Comparison of ENCODE assay signal across 22 cellular contexts in genomic region chr17:77840576-77841160, GRCh38.
DNase-seq lines count a peak whose midpoint lies in the region; ATAC-seq and TF ChIP-seq lines count a peak whose summit lies in the region.
"Had no signal": no experiment of that assay in that cellular context is flagged by ENCODE, and none has a peak within 500 bp of the region (broad histone marks: within the 10 kb centered on the region; RNA-seq: fewer than 3 reads in every experiment).

No MANE protein-coding gene starts in this region.

- ATAC-seq in RWPE2 (ENCODE audit: low read depth) (no peak), heart right ventricle (peak in 1 of 8 donors; percentile 13)
- ATAC-seq: activated CD8-positive, alpha-beta T cell treated with anti-CD3 and anti-CD28 coated beads, Interleukin-2, amount 10 ng/mL, durations not matched to agents 7 days and 5 days; activated T-cell treated with anti-CD3 and anti-CD28 coated beads, Interleukin-2, amount 50 U/mL, for 4 hours; stimulated activated naive CD8-positive, alpha-beta T cell treated with anti-CD3 and anti-CD28 coated beads, Interleukin-15, Interleukin-2, amounts not matched to agents 100 U/mL and 50 U/mL, for 24 hours had no signal

- CTCF ChIA-PET in Caco-2 (lab: Charles Lee) = interaction anchor here (1.8 kb wide), 1 partner anchor 118 kb away, joined by 7 read pairs; the partner anchor contains the start of gene TNRC6C
- CTCF ChIA-PET in activated CD4-positive, alpha-beta memory T cell treated with anti-CD3 and anti-CD28 coated beads, Interleukin-2, amount 10 ng/mL, durations not matched to agents 7 days and 5 days (lab: Charles Lee) = interaction anchor here (1.1 kb wide), 1 partner anchor 41 kb away, joined by 3 read pairs; no protein-coding TSS in a partner anchor

- peak overlapping the region; percentile 46 for H3K4me3 Mint-ChIP-seq in Caco-2 (ENCODE audit: unreplicated experiment)
- H3K4me3 Mint-ChIP-seq in activated CD4-positive, alpha-beta memory T cell treated with anti-CD3 and anti-CD28 coated beads, Interleukin-2, amount 10 ng/mL, durations not matched to agents 7 days and 5 days = no peak overlapping the region
- H3K4me3 Mint-ChIP-seq: activated CD8-positive, alpha-beta T cell treated with anti-CD3 and anti-CD28 coated beads, Interleukin-2, amount 10 ng/mL, durations not matched to agents 7 days and 5 days; activated T-cell treated with anti-CD3 and anti-CD28 coated beads, Interleukin-2, amount 50 U/mL, for 4 hours; brain; CD4-positive, CD25-positive, alpha-beta regulatory T cell; T-helper 1 cell treated with Interleukin-12 subunit alpha and Interleukin-12 subunit beta and Interleukin-4 antibody, amounts not matched to agents 30 μg/mL and 1 μg/mL, for 36 hours had no signal

- peaks cover 16% of the 10 kb centered on the region for H3K4me1 Mint-ChIP-seq in Caco-2 (ENCODE audit: low read depth, unreplicated experiment)
- peaks cover 46% of the 10 kb centered on the region for H3K4me1 Mint-ChIP-seq in activated CD4-positive, alpha-beta memory T cell treated with anti-CD3 and anti-CD28 coated beads, Interleukin-2, amount 10 ng/mL, durations not matched to agents 7 days and 5 days

- intact Hi-C loops in Caco-2 (cut with micrococcal nuclease; ENCODE audit: unreplicated experiment) (loop anchor here (1.0 kb wide), 1 partner anchor 118 kb away; the partner anchor contains the start of gene TNRC6C), heart right ventricle (cut with DNase I) (loop anchor here in 1 of 10 donors (10.0 kb wide), 1 partner anchor 114 kb away; the partner anchor contains the start of gene TNRC6C), posterior vena cava (cut with DNase I) (no loop called here)

- H3K9me3 Mint-ChIP-seq in Caco-2 (ENCODE audit: unreplicated experiment) = no peaks in the 10 kb centered on the region
- peaks cover 4% of the 10 kb centered on the region for H3K9me3 Mint-ChIP-seq in activated CD4-positive, alpha-beta memory T cell treated with anti-CD3 and anti-CD28 coated beads, Interleukin-2, amount 10 ng/mL, durations not matched to agents 7 days and 5 days
- H3K9me3 Mint-ChIP-seq: activated T-cell treated with anti-CD3 and anti-CD28 coated beads, Interleukin-2, amount 50 U/mL, for 4 hours; brain had no signal

- H3K27ac Mint-ChIP-seq in Caco-2 (ENCODE audit: unreplicated experiment) = peak overlapping the region; percentile 65
- H3K27ac Mint-ChIP-seq in activated CD4-positive, alpha-beta memory T cell treated with anti-CD3 and anti-CD28 coated beads, Interleukin-2, amount 10 ng/mL, durations not matched to agents 7 days and 5 days = no peak overlapping the region
- H3K27ac Mint-ChIP-seq: activated CD8-positive, alpha-beta T cell treated with anti-CD3 and anti-CD28 coated beads, Interleukin-2, amount 10 ng/mL, durations not matched to agents 7 days and 5 days; T-helper 1 cell treated with Interleukin-12 subunit alpha and Interleukin-12 subunit beta and Interleukin-4 antibody, amounts not matched to agents 30 μg/mL and 1 μg/mL, for 36 hours had no signal

- DNase-seq in Caco-2 (peak in 1 of 2 experiments; percentile 9), RWPE2 (ENCODE audit: low spot score) (peak; percentile 17), heart right ventricle (no peak), posterior vena cava (ENCODE audit: low spot score) (peak; percentile 48), germinal center (ENCODE audit: low spot score) (no peak), NCI-H1436 (lab: John Stamatoyannopoulos, UW) (no peak)
- DNase-seq in activated CD4-positive, alpha-beta memory T cell treated with anti-CD3 and anti-CD28 coated beads, Interleukin-2, amount 10 ng/mL, durations not matched to agents 7 days and 5 days = no peak
- DNase-seq: activated CD8-positive, alpha-beta T cell treated with anti-CD3 and anti-CD28 coated beads, Interleukin-2, amount 10 ng/mL, durations not matched to agents 7 days and 5 days; activated T-cell treated with anti-CD3 and anti-CD28 coated beads, Interleukin-2, amount 50 U/mL, for 4 hours; CD4-positive, CD25-positive, alpha-beta regulatory T cell; DMS79 treated with DMSO at 0.1 percent for 48 hours; GM23248; NCI-H187; NCI-H82; stimulated activated CD4-positive, alpha-beta T cell treated with anti-CD3 and anti-CD28 coated beads, Interleukin-2, amount 100 ng/mL, for 48 hours; stimulated activated naive CD8-positive, alpha-beta T cell treated with anti-CD3 and anti-CD28 coated beads, Interleukin-15, Interleukin-2, amounts not matched to agents 100 U/mL and 50 U/mL, for 24 hours; thyroid gland had no signal

- POLR2A ChIA-PET in Caco-2 (lab: Charles Lee) = interaction anchor here (1.8 kb wide), 1 partner anchor 118 kb away, joined by 6 read pairs; the partner anchor contains the start of gene TNRC6C
- POLR2A ChIA-PET in activated CD4-positive, alpha-beta memory T cell treated with anti-CD3 and anti-CD28 coated beads, Interleukin-2, amount 10 ng/mL, durations not matched to agents 7 days and 5 days (lab: Charles Lee) = no interaction called here

- H3K27me3 ChIP-seq in Caco-2 (replicated peaks; ENCODE audit: control insufficient read depth, insufficient read depth, low read length) = no peaks in the 10 kb centered on the region
- no peaks in the 10 kb centered on the region for H3K27me3 ChIP-seq in RWPE2 (ENCODE audit: insufficient read depth, poor library complexity, severe bottlenecking)
- H3K27me3 ChIP-seq in heart right ventricle = no peaks in the 10 kb centered on the region
- H3K27me3 ChIP-seq: SJSA1, thyroid gland had no signal

- 80 to 81% methylated on average over 8 of the region's 8 CpGs for WGBS in heart right ventricle, 2 donors

- H3K36me3 Mint-ChIP-seq in Caco-2 (ENCODE audit: insufficient read depth, unreplicated experiment) = no peaks in the 10 kb centered on the region
- H3K36me3 Mint-ChIP-seq in activated CD4-positive, alpha-beta memory T cell treated with anti-CD3 and anti-CD28 coated beads, Interleukin-2, amount 10 ng/mL, durations not matched to agents 7 days and 5 days (ENCODE audit: low read depth) = peaks cover 7% of the 10 kb centered on the region
- H3K36me3 Mint-ChIP-seq: brain; CD4-positive, CD25-positive, alpha-beta regulatory T cell had no signal

- H3K4me3 ChIP-seq in Caco-2 (ENCODE audit: low read depth, low read length) (no peak overlapping the region), RWPE2 (ENCODE audit: severe bottlenecking) (no peak overlapping the region), heart right ventricle (no peak overlapping the region)
- H3K4me3 ChIP-seq: coronary artery, GM23248, lung, SJSA1, thyroid gland had no signal

- no peaks in the 10 kb centered on the region for H3K9me3 ChIP-seq in Caco-2
- peaks cover 8% of the 10 kb centered on the region for H3K9me3 ChIP-seq in RWPE2 (ENCODE audit: severe bottlenecking)
- H3K9me3 ChIP-seq in heart right ventricle = no peaks in the 10 kb centered on the region
- H3K9me3 ChIP-seq: SJSA1, thyroid gland had no signal

- TF ChIP-seq CTCF in Caco-2 (IDR thresholded peaks at IDR 0.05; ENCODE audit: insufficient read depth in 1 of 2, low read depth in 1 of 2, low read length in 1 of 2, severe bottlenecking in 1 of 2, unreplicated experiment in 1 of 2) (no peak), RWPE2 (IDR thresholded peaks at IDR 0.05; ENCODE audit: poor library complexity, severe bottlenecking) (no peak), heart right ventricle (IDR thresholded peaks at IDR 0.05) (no peak)

- no TSS peak for BruUV-seq in Caco-2 (replicated peaks; lab: Mats Ljungman, UMichigan)

- H3K27me3 Mint-ChIP-seq in Caco-2 (ENCODE audit: insufficient read depth, unreplicated experiment) = no peaks in the 10 kb centered on the region
- H3K27me3 Mint-ChIP-seq in activated CD4-positive, alpha-beta memory T cell treated with anti-CD3 and anti-CD28 coated beads, Interleukin-2, amount 10 ng/mL, durations not matched to agents 7 days and 5 days = peaks cover 12% of the 10 kb centered on the region

- no peak overlapping the region for H3K27ac ChIP-seq in RWPE2 (ENCODE audit: poor library complexity, severe bottlenecking)
- peak overlapping the region in 9 of 10 donors; percentile 65 to 88 (median 72) for H3K27ac ChIP-seq in heart right ventricle
- H3K27ac ChIP-seq: GM23248, SJSA1 had no signal

- H3K36me3 ChIP-seq in Caco-2 (ENCODE audit: control insufficient read depth, insufficient read depth, low read length) = no peaks in the 10 kb centered on the region
- H3K36me3 ChIP-seq in RWPE2 (ENCODE audit: low read depth) = no peaks in the 10 kb centered on the region
- H3K36me3 ChIP-seq in heart right ventricle = no peaks in the 10 kb centered on the region
- H3K36me3 ChIP-seq: SJSA1, thyroid gland had no signal

- H3K4me1 ChIP-seq in Caco-2 (peaks cover 22% of the 10 kb centered on the region), RWPE2 (ENCODE audit: insufficient read depth, poor library complexity, severe bottlenecking) (peaks cover 18% of the 10 kb centered on the region), heart right ventricle (peaks cover 4 to 51% (median 33%) of the 10 kb centered on the region in 9 donors)

Comparison
In these comparisons a context has a peak if more than half of its experiments do, and no peak if none do; other contexts are left out.
1. DNase-seq: peak in RWPE2 (single experiment) and posterior vena cava (single experiment); none in heart right ventricle (0 of 2), germinal center (single experiment), NCI-H1436 (single experiment) and activated CD4-positive, alpha-beta memory T cell treated with anti-CD3 and anti-CD28 coated beads, Interleukin-2, amount 10 ng/mL, durations not matched to agents 7 days and 5 days (single experiment).